In the genomic region with DNA sequence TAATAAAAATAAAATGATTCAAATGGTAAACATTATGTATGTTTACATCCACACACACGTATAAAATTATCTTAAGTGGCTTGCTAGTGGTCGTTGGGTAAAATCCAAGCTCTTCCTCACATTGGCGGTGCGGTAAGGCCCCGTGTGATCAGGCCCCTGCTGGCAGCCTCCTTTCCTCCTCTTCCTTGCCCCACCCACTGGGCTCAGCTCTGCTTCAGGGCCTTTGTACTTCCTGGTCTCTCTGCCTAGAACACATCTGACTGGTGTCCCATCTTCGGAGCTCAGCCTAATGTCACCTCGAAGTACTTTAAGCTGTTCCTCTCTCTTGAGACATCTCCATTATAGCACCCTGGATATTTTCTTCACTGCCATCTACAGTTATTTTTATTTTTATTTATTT, we compare ENCODE assay signal across 18 cellular contexts. TPM values are rescaled to one million over a fixed set of nuclear protein-coding genes. Genes with fewer than 3 reads are reported as not detected.
DNase-seq lines count a peak whose midpoint lies in the region; ATAC-seq and TF ChIP-seq lines count a peak whose summit lies in the region.
"Had no signal": no experiment of that assay in that cellular context is flagged by ENCODE, and none has a peak within 500 bp of the region (broad histone marks: within the 10 kb centered on the region; RNA-seq: fewer than 3 reads in every experiment).

No MANE protein-coding gene starts in this region.

- no peaks in the 10 kb centered on the region for H3K36me3 ChIP-seq in mucosa of descending colon (ENCODE audit: low read depth)
- H3K36me3 ChIP-seq: BLaER1, HAP-1, SJCRH30 had no signal

- H3K4me3 Mint-ChIP-seq in WTC11 (no peak overlapping the region), T-helper 17 cell (no peak overlapping the region)
- H3K4me3 Mint-ChIP-seq: CD4-positive, alpha-beta memory T cell had no signal

- H3K36me3 Mint-ChIP-seq in WTC11, result peaks cover 8% of the 10 kb centered on the region
- H3K36me3 Mint-ChIP-seq in T-helper 17 cell (ENCODE audit: low read depth), result peaks cover 2% of the 10 kb centered on the region
- H3K36me3 Mint-ChIP-seq: CD4-positive, alpha-beta memory T cell had no signal

- peaks cover 2% of the 10 kb centered on the region for H3K9me3 Mint-ChIP-seq in WTC11

- intact Hi-C loops in mucosa of descending colon (cut with DNase I, micrococcal nuclease), result no loop called here

- CTCF ChIA-PET in WTC11 (lab: Charles Lee), result interaction anchor here (1.0 kb wide), 2 partner anchors 80 to 112 kb away, joined by 3 read pairs; partner anchors contain the start of genes DUSP18 and SLC35E4

- no peaks in the 10 kb centered on the region for H3K27me3 Mint-ChIP-seq in WTC11 (ENCODE audit: low read depth)
- peaks cover 5% of the 10 kb centered on the region for H3K27me3 Mint-ChIP-seq in T-helper 17 cell

- TF ChIP-seq CTCF in WTC11 (IDR thresholded peaks at IDR 0.05) (no peak), mucosa of descending colon (IDR thresholded peaks at IDR 0.05) (no peak)

- POLR2A ChIA-PET in WTC11 (lab: Charles Lee), result interaction anchor here (0.5 kb wide), 1 partner anchor 250 kb away, joined by 5 read pairs; no protein-coding TSS in a partner anchor

- DNase-seq in ELF-1 (ENCODE audit: low read depth, low spot score), result peak; percentile 30
- DNase-seq in HT-29 (ENCODE audit: low spot score), result peak; percentile 5
- DNase-seq in WTC11 (ENCODE audit: low spot score), result no peak
- peak; percentile 60 to 70 (median 68) for DNase-seq in mucosa of descending colon
- no peak for DNase-seq in activated naive CD4-positive, alpha-beta T cell (lab: John Stamatoyannopoulos, UW)
- DNase-seq in T-helper 17 cell, result no peak
- DNase-seq in NCI-H1417 treated with DMSO at 0.1 percent for 48 hours (lab: John Stamatoyannopoulos, UW), result no peak
- DNase-seq: Calu3; CD4-positive, alpha-beta memory T cell; KG1; NCI-H1417; NCI-H187 treated with DMSO at 0.1 percent for 48 hours; NCI-H526; PC-9; SJCRH30 had no signal

- no peak overlapping the region for H3K27ac Mint-ChIP-seq in WTC11
- H3K27ac Mint-ChIP-seq in T-helper 17 cell, result no peak overlapping the region
- H3K27ac Mint-ChIP-seq: CD4-positive, alpha-beta memory T cell had no signal

- H3K4me1 Mint-ChIP-seq in WTC11 (peaks cover 2% of the 10 kb centered on the region; the same call in 1 of the 2 replicates), T-helper 17 cell (peaks cover 17% of the 10 kb centered on the region)

- ATAC-seq in WTC11 (peak; percentile 50; the same call in 1 of the 2 replicates), mucosa of descending colon (peak; percentile 98), HG02885 (IDR thresholded peaks at IDR 0.05; ENCODE audit: poor library complexity, unreplicated experiment) (no peak), T-helper 17 cell (no peak)

- H3K4me3 ChIP-seq in mucosa of descending colon, result no peak overlapping the region
- H3K4me3 ChIP-seq: BLaER1, HAP-1, PC-9, SJCRH30 had no signal

- no peaks in the 10 kb centered on the region for H3K9me3 ChIP-seq in mucosa of descending colon
- H3K9me3 ChIP-seq in T-helper 17 cell (ENCODE audit: control insufficient read depth, low read length, poor library complexity, severe bottlenecking), result no peaks in the 10 kb centered on the region
- H3K9me3 ChIP-seq: BLaER1, HAP-1, SJCRH30 had no signal

- no peaks in the 10 kb centered on the region for H3K4me1 ChIP-seq in mucosa of descending colon (ENCODE audit: low read depth)
- H3K4me1 ChIP-seq: HAP-1, SJCRH30 had no signal

TF ChIP-seq in WTC11, 78 proteins besides CTCF, POLR2A, EP300 and RAD21 (continues in another document):
- TF ChIP-seq, protein P1, sequence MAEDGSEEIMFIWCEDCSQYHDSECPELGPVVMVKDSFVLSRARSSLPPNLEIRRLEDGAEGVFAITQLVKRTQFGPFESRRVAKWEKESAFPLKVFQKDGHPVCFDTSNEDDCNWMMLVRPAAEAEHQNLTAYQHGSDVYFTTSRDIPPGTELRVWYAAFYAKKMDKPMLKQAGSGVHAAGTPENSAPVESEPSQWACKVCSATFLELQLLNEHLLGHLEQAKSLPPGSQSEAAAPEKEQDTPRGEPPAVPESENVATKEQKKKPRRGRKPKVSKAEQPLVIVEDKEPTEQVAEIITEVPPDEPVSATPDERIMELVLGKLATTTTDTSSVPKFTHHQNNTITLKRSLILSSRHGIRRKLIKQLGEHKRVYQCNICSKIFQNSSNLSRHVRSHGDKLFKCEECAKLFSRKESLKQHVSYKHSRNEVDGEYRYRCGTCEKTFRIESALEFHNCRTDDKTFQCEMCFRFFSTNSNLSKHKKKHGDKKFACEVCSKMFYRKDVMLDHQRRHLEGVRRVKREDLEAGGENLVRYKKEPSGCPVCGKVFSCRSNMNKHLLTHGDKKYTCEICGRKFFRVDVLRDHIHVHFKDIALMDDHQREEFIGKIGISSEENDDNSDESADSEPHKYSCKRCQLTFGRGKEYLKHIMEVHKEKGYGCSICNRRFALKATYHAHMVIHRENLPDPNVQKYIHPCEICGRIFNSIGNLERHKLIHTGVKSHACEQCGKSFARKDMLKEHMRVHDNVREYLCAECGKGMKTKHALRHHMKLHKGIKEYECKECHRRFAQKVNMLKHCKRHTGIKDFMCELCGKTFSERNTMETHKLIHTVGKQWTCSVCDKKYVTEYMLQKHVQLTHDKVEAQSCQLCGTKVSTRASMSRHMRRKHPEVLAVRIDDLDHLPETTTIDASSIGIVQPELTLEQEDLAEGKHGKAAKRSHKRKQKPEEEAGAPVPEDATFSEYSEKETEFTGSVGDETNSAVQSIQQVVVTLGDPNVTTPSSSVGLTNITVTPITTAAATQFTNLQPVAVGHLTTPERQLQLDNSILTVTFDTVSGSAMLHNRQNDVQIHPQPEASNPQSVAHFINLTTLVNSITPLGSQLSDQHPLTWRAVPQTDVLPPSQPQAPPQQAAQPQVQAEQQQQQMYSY (CRISPR knock-in tag; IDR thresholded peaks at IDR 0.05), result no peak
- TF ChIP-seq ATF2 (CRISPR knock-in tag; IDR thresholded peaks at IDR 0.05; ENCODE audit: borderline replicate concordance, low read depth) (no peak), RELA (CRISPR knock-in tag; IDR thresholded peaks at IDR 0.05; ENCODE audit: borderline replicate concordance) (no peak), ZBTB43 (CRISPR knock-in tag; IDR thresholded peaks at IDR 0.05) (no peak), ZNF317 (CRISPR knock-in tag; IDR thresholded peaks at IDR 0.05; ENCODE audit: borderline replicate concordance, low read depth) (no peak)
- TF ChIP-seq, protein P2, sequence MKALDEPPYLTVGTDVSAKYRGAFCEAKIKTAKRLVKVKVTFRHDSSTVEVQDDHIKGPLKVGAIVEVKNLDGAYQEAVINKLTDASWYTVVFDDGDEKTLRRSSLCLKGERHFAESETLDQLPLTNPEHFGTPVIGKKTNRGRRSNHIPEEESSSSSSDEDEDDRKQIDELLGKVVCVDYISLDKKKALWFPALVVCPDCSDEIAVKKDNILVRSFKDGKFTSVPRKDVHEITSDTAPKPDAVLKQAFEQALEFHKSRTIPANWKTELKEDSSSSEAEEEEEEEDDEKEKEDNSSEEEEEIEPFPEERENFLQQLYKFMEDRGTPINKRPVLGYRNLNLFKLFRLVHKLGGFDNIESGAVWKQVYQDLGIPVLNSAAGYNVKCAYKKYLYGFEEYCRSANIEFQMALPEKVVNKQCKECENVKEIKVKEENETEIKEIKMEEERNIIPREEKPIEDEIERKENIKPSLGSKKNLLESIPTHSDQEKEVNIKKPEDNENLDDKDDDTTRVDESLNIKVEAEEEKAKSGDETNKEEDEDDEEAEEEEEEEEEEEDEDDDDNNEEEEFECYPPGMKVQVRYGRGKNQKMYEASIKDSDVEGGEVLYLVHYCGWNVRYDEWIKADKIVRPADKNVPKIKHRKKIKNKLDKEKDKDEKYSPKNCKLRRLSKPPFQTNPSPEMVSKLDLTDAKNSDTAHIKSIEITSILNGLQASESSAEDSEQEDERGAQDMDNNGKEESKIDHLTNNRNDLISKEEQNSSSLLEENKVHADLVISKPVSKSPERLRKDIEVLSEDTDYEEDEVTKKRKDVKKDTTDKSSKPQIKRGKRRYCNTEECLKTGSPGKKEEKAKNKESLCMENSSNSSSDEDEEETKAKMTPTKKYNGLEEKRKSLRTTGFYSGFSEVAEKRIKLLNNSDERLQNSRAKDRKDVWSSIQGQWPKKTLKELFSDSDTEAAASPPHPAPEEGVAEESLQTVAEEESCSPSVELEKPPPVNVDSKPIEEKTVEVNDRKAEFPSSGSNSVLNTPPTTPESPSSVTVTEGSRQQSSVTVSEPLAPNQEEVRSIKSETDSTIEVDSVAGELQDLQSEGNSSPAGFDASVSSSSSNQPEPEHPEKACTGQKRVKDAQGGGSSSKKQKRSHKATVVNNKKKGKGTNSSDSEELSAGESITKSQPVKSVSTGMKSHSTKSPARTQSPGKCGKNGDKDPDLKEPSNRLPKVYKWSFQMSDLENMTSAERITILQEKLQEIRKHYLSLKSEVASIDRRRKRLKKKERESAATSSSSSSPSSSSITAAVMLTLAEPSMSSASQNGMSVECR (CRISPR knock-in tag; IDR thresholded peaks at IDR 0.05; ENCODE audit: borderline replicate concordance), result no peak

RNA-seq across cellular contexts. Expression of gene OSBP2, which starts 52.8 kb away (rescaled TPM):
- 4.1 and 8.2 TPM in 2 replicates for total RNA-seq in HT-29 (2014; rRNA removed; shearing (Covaris generic))
- total RNA-seq in WTC11 (2021) (4.1 to 4.4 TPM (median 4.1 TPM) in 3 replicates), mucosa of descending colon (1 to 10 TPM; 2.9 to 5.3 (median 3.4) TPM), T-helper 17 cell (1 to 10 TPM; 1.1 to 9.4 TPM)
- total RNA-seq: SJCRH30 had no signal

Comparison
In these comparisons a context has a peak if more than half of its experiments do, and no peak if none do; other contexts are left out.
1. DNase-seq: peak in ELF-1 (single experiment), HT-29 (single experiment) and mucosa of descending colon (3 of 3); none in WTC11 (single experiment), activated naive CD4-positive, alpha-beta T cell (0 of 4), T-helper 17 cell (0 of 3) and NCI-H1417 treated with DMSO at 0.1 percent for 48 hours (single experiment).
2. ATAC-seq: peak in WTC11 (single experiment) and mucosa of descending colon (single experiment); none in HG02885 (single experiment) and T-helper 17 cell (single experiment).